17 cellular contexts compared by ENCODE assay signal in genomic region chr5:95080026-95080425, GRCh38.
DNase-seq lines count a peak whose midpoint lies in the region; ATAC-seq and TF ChIP-seq lines count a peak whose summit lies in the region.
"Had no signal": no experiment of that assay in that cellular context is flagged by ENCODE, and none has a peak within 500 bp of the region (broad histone marks: within the 10 kb centered on the region; RNA-seq: fewer than 3 reads in every experiment).

No MANE protein-coding gene starts in this region.

- H3K4me3 ChIP-seq in GM12875 (ENCODE audit: low read depth, low read length) (peak overlapping the region; percentile 33), fibroblast of pulmonary artery (replicated peaks; ENCODE audit: low read depth, low read length) (peak overlapping the region; percentile 53), skeletal muscle tissue (ENCODE audit: low read length in 3 of 3) (peak overlapping the region in 2 of 3 donors; percentile 11 to 74)

- no peaks in the 10 kb centered on the region for H3K36me3 ChIP-seq in skeletal muscle tissue (ENCODE audit: control insufficient read depth in 3 of 3, insufficient read depth in 3 of 3, low read length in 3 of 3)
- H3K36me3 ChIP-seq: WERI-Rb-1 had no signal

- TF ChIP-seq CTCF in GM12875 (IDR thresholded peaks at IDR 0.05; ENCODE audit: borderline replicate concordance, insufficient read depth, low read depth, low read length), result no peak
- TF ChIP-seq CTCF in fibroblast of pulmonary artery (IDR thresholded peaks at IDR 0.05; ENCODE audit: low read length, missing control alignments), result no peak

- peak overlapping the region; percentile 54 for H3K27ac ChIP-seq in skeletal muscle tissue (ENCODE audit: low read depth, low read length)
- H3K27ac ChIP-seq: WERI-Rb-1 had no signal

- no peaks in the 10 kb centered on the region for H3K27me3 ChIP-seq in skeletal muscle tissue (ENCODE audit: control insufficient read depth in 3 of 3, insufficient read depth in 3 of 3, low read length in 3 of 3)

- peak overlapping the region in 1 of 3 donors; percentile 28 for H3K9ac ChIP-seq in skeletal muscle tissue (ENCODE audit: low read depth in 1 of 3, low read length in 3 of 3)
- H3K9ac ChIP-seq: SK-N-SH had no signal

- ATAC-seq in HG03097 (IDR thresholded peaks at IDR 0.05; ENCODE audit: low FRiP score, unreplicated experiment), result no peak
- ATAC-seq in GM21447 (IDR thresholded peaks at IDR 0.05; ENCODE audit: unreplicated experiment), result no peak

- DNase-seq in amniotic epithelial cell (ENCODE audit: low read depth) (peak; percentile 23), fibroblast of pulmonary artery (ENCODE audit: low read depth) (peak; percentile 8), SK-N-DZ (ENCODE audit: low spot score) (no peak)
- DNase-seq in stimulated activated CD4-positive, alpha-beta T cell treated with anti-CD3 and anti-CD28 coated beads, Interleukin-1b, Interleukin-23, amount 100 ng/mL, for 48 hours, result no peak
- DNase-seq: activated CD8-positive, alpha-beta memory T cell treated with anti-CD3 and anti-CD28 coated beads, Interleukin-2, amount 50 U/mL, for 48 hours; activated naive CD8-positive, alpha-beta T cell treated with anti-CD3 and anti-CD28 coated beads, Interleukin-2, amount 10 ng/mL, durations not matched to agents 7 days and 5 days; CD4-positive, alpha-beta T cell; effector memory CD4-positive, alpha-beta T cell; GF-D8; NCI-H1694; NCI-H748 treated with DMSO at 0.1 percent for 48 hours; SK-N-SH; WERI-Rb-1 had no signal

- no peaks in the 10 kb centered on the region for H3K4me1 ChIP-seq in skeletal muscle tissue (ENCODE audit: control insufficient read depth in 3 of 3, insufficient read depth in 3 of 3, low read length in 3 of 3)

- H3K9me3 ChIP-seq in skeletal muscle tissue (ENCODE audit: control insufficient read depth in 3 of 3, low read length in 3 of 3), result no peaks in the 10 kb centered on the region
- H3K9me3 ChIP-seq: SK-N-SH had no signal

Comparison
In these comparisons a context has a peak if more than half of its experiments do, and no peak if none do; other contexts are left out.
1. DNase-seq: peak in amniotic epithelial cell (single experiment) and fibroblast of pulmonary artery (single experiment); none in stimulated activated CD4-positive, alpha-beta T cell treated with anti-CD3 and anti-CD28 coated beads, Interleukin-1b, Interleukin-23, amount 100 ng/mL, for 48 hours (single experiment) and SK-N-DZ (single experiment).
2. Peak in every context shown above with its lines, with median percentiles within 50 percentile points of each other: H3K4me3 ChIP-seq.